19 cellular contexts compared by ENCODE assay signal in the genomic region with DNA sequence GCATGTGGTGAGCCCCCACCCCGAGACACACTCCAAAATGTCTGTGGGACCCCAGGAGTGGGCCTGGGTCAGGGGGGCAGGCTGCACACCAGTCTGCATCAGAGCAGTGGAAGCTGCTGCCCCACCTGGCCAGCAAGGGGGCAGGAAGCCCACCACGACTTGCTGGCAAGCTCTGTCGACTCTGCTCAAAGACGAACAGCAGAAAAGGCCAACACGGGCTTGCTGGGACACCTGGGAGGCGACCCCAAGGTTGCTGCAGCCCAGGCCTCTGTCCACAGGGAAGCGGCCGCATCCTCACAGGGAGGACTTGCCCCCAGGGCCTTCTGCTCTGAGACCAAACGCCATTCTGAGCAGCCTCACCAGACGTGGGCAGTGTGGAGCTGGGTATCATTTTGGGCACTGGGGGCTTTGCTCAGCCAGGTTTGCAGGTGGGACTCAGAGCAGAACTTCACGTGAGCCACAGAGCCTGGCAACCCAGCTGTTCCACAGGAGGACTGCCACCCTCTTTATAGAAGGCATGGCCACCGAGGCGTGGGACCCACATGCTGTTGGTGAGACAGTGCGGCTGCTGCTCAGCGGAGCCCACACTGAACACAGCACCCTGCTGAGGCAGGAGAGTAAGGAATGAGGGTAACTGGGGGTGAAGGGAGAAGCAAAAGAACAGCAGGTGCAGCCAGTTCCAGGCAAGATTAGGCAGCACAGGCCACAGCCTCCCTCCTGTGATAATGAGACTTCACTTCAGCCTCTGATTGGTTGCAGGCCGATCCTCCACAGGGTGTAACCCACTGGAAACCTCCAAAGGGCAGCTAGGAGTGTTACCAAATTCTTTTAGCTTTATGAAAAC. TPM values are rescaled to one million over a fixed set of nuclear protein-coding genes. Genes with fewer than 3 reads are reported as not detected.
DNase-seq lines count a peak whose midpoint lies in the region; ATAC-seq lines count a peak whose summit lies in the region.
"Had no signal": no experiment of that assay in that cellular context is flagged by ENCODE, and none has a peak within 500 bp of the region (broad histone marks: within the 10 kb centered on the region; RNA-seq: fewer than 3 reads in every experiment).

No MANE protein-coding gene starts in this region.

- ATAC-seq in left lobe of liver (no peak), HG03354 (IDR thresholded peaks at IDR 0.05; ENCODE audit: poor library complexity, severe bottlenecking, unreplicated experiment) (no peak)
- ATAC-seq: gastrocnemius medialis; naive thymus-derived CD4-positive, alpha-beta T cell; T-cell had no signal

- DNase-seq in AG20443 (ENCODE audit: low spot score) (peak; percentile 9), ELF-1 (ENCODE audit: low read depth, low spot score) (peak; percentile 32), NCI-H345 treated with DMSO at 0.1 percent for 48 hours (lab: John Stamatoyannopoulos, UW; ENCODE audit: unreplicated experiment) (peak; percentile 17), left lobe of liver (ENCODE audit: low spot score) (peak; percentile 21), NCI-H1930 (lab: John Stamatoyannopoulos, UW) (no peak), HuH-7 (ENCODE audit: low spot score) (no peak)
- DNase-seq: activated gamma-delta T cell treated with Interleukin-2 at 50 U/mL for 16 hours; DMS79 treated with DMSO at 0.1 percent for 48 hours; gastrocnemius medialis; naive thymus-derived CD4-positive, alpha-beta T cell; NCI-H1105 treated with DMSO at 0.1 percent for 48 hours; NCI-H82; stimulated activated naive CD4-positive, alpha-beta T cell; T-cell had no signal

RNA-seq across cellular contexts. Expression of gene IL17REL, which starts 11.0 kb away (rescaled TPM):
- not detected for total RNA-seq in left lobe of liver
- total RNA-seq: gastrocnemius medialis; naive thymus-derived CD4-positive, alpha-beta T cell had no signal

RNA-seq across cellular contexts. Expression of gene PIM3, which starts 41.0 kb away (rescaled TPM):
- total RNA-seq in left lobe of liver = 36.8 TPM

RNA-seq across cellular contexts. Expression of gene TTLL8, which starts 56.5 kb away (rescaled TPM):
- total RNA-seq in left lobe of liver = not detected
- total RNA-seq: endothelial cell of umbilical vein; gastrocnemius medialis; liver; naive thymus-derived CD4-positive, alpha-beta T cell; progenitor cell of endocrine pancreas; T-cell; transverse colon had no signal

Comparison
In these comparisons a context has a peak if more than half of its experiments do, and no peak if none do; other contexts are left out.
1. DNase-seq: peak in AG20443 (single experiment), ELF-1 (single experiment), NCI-H345 treated with DMSO at 0.1 percent for 48 hours (single experiment) and left lobe of liver (single experiment); none in NCI-H1930 (0 of 2) and HuH-7 (single experiment).